In genomic region chr18:26090130-26091046, GRCh38 we compare ENCODE assay signal across 8 cellular contexts. TPM values are rescaled to one million over a fixed set of nuclear protein-coding genes. Genes with fewer than 3 reads are reported as not detected.
DNase-seq lines count a peak whose midpoint lies in the region; ATAC-seq and TF ChIP-seq lines count a peak whose summit lies in the region.

Gene SS18, minus strand, starts transcription at chr18:26090613. Its CDS starts 44 bp downstream, at chr18:26090569.

- H3K36me3 ChIP-seq in colonic mucosa: no peaks in the 10 kb centered on the region

- peak; percentile 85 for ATAC-seq in HG03439 (IDR thresholded peaks at IDR 0.05; ENCODE audit: unreplicated experiment)

- H3K27me3 ChIP-seq in colonic mucosa (no peaks in the 10 kb centered on the region), layer of hippocampus (ENCODE audit: control insufficient read depth, insufficient read depth, low read length) (no peaks in the 10 kb centered on the region)

- TF ChIP-seq POLR2A in GM19193 (IDR thresholded peaks at IDR 0.05; ENCODE audit: extremely low read depth, insufficient read depth, insufficient read length): peak; percentile 95

- DNase-seq in Ammon's horn (ENCODE audit: low spot score) (peak; percentile 96), NCI-H510A treated with DMSO at 0.1 percent for 48 hours (lab: John Stamatoyannopoulos, UW) (peak; percentile 73), colonic mucosa (peak; percentile 95)
- DNase-seq in activated CD4-positive, alpha-beta T cell treated with anti-CD3 and anti-CD28 coated beads for 48 hours: peak; percentile 93
- DNase-seq in stimulated activated CD4-positive, alpha-beta T cell treated with anti-CD3 and anti-CD28 coated beads, Interleukin-1b, Interleukin-23, amount 100 ng/mL, for 4 hours (ENCODE audit: low read depth in 2 of 2): peak; percentile 79 to 82

- intact Hi-C loops in colonic mucosa (cut with DNase I): loop anchor here (10.0 kb wide), 1 partner anchor 134 kb away; the partner anchor contains the start of gene TAF4B

- peak within 1 kb of the TSS; percentile 73 for H3K4me3 ChIP-seq in colonic mucosa

- H3K4me1 ChIP-seq in colonic mucosa: peaks cover 7% of the 10 kb centered on the region

- TF ChIP-seq CTCF in colonic mucosa (IDR thresholded peaks at IDR 0.05): no peak

- no peaks in the 10 kb centered on the region for H3K9me3 ChIP-seq in colonic mucosa

- peak within 1 kb of the TSS; percentile 94 to 95 for H3K9ac ChIP-seq in colonic mucosa (ENCODE audit: low read depth in 2 of 2, low read length in 2 of 2)

- H3K27ac ChIP-seq in colonic mucosa (peak within 1 kb of the TSS; percentile 95), layer of hippocampus (ENCODE audit: low read depth, low read length) (peak within 1 kb of the TSS; percentile 99)

RNA-seq across cellular contexts. Expression of gene SS18, which starts in this region (rescaled TPM):
- total RNA-seq in colonic mucosa: 10 to 100 TPM; 41.9 to 43.9 TPM

Comparison
In these comparisons a context has a peak if more than half of its experiments do, and no peak if none do; other contexts are left out.
1. Peak in every context shown above with its lines: DNase-seq, ATAC-seq, H3K4me3 ChIP-seq and H3K27ac ChIP-seq.